ENCODE assay signal across 1 cellular context in genomic region chr19:6767357-6768235, GRCh38.
TF ChIP-seq lines count a peak whose summit lies in the region.

SH2D3A (minus strand) TSS chr19:6767435; CDS start chr19:6763748, 3,687 bp downstream.

TF ChIP-seq in HEK293, 187 proteins besides CTCF, POLR2A, EP300 and RAD21 (continued from another document):
- TF ChIP-seq HIC1 (tag by site-specific recombination; IDR thresholded peaks at IDR 0.05) (0 out of 2 replicates have a peak, but pooled peaks have one; percentile 18), ZNF175 (tag by site-specific recombination; IDR thresholded peaks at IDR 0.05) (no peak), ZNF629 (tag by site-specific recombination; IDR thresholded peaks at IDR 0.05) (peak; percentile 55), ZBTB21 (tag by site-specific recombination; IDR thresholded peaks at IDR 0.05) (peak; percentile 55), ZNF24 (tag by site-specific recombination; IDR thresholded peaks at IDR 0.05) (no peak), ZNF639 (tag by site-specific recombination; IDR thresholded peaks at IDR 0.05) (no peak), GLIS2 (tag by site-specific recombination; IDR thresholded peaks at IDR 0.05) (peak; percentile 63), ZNF26 (tag by site-specific recombination; IDR thresholded peaks at IDR 0.05) (no peak), KLF17 (tag by site-specific recombination; IDR thresholded peaks at IDR 0.05) (0 out of 2 replicates have a peak, but pooled peaks have one; percentile 44), PRDM6 (tag by site-specific recombination; IDR thresholded peaks at IDR 0.05) (no peak), ZNF19 (tag by site-specific recombination; IDR thresholded peaks at IDR 0.05; ENCODE audit: low read depth) (no peak), ZNF394 (tag by site-specific recombination; IDR thresholded peaks at IDR 0.05; ENCODE audit: borderline replicate concordance) (no peak)
TF ChIP-seq in HEK293: peak in this region for 30.
